1 cellular context compared by ENCODE assay signal in the genomic region with DNA sequence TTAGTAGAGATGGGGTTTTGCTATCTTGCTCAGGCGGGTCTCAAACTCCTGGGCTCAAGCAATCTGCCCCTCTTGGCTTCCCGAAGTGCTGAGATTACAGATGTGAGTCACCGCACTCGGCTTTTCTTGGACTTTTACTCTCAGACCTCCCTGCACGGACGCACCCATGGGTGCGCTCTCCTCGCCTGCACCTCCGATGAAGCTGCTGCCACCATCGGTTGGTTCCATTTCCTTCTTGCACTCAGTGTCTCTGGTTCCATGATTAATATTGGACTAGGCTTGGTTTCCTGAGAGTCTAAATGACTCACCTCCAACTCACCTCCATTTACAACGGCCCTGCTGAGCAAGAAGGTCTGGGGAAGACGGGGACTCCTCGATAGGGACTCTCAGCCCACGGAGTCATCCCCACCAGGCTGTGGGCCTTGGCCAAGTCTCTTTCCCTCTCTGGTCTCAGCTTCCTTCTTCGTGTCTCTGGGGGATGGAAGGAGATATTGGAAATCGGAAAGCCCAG.
A peak's percentile ranks its signal among the peaks of the same experiment; 100 is the strongest.
TF ChIP-seq lines count a peak whose summit lies in the region.

No MANE protein-coding gene starts in this region.

TF ChIP-seq in GM12878, 131 proteins besides CTCF, POLR2A, EP300 and RAD21 (continues in another document):
- TF ChIP-seq BACH1 (IDR thresholded peaks at IDR 0.05; ENCODE audit: borderline replicate concordance) (0 out of 2 replicates have a peak, but pooled peaks have one; percentile 37), MEF2A (IDR thresholded peaks at IDR 0.05; ENCODE audit: insufficient read depth, low read depth, low read length) (peak; percentile 47; the same call in 1 of the 2 replicates), PAX5 (IDR thresholded peaks at IDR 0.05; ENCODE audit: borderline replicate concordance, low read depth, low read length) (peak; percentile 29; the same call in 1 of the 2 replicates), RFX5 (IDR thresholded peaks at IDR 0.05; ENCODE audit: low read depth, low read length) (no peak), RELA (IDR thresholded peaks at IDR 0.05; ENCODE audit: borderline replicate concordance, partially characterized antibody) (no peak), CBX3 (IDR thresholded peaks at IDR 0.05; ENCODE audit: borderline replicate concordance, low read depth) (no peak), SRF (IDR thresholded peaks at IDR 0.05; ENCODE audit: low read depth in 2 of 2, low read length in 2 of 2) (peak in 1 of 2 experiments; percentile 53; a peak in 1 of 4 replicates), ZNF207 (IDR thresholded peaks at IDR 0.05; ENCODE audit: borderline replicate concordance) (no peak), TAF1 (IDR thresholded peaks at IDR 0.05; ENCODE audit: borderline replicate concordance, low read depth, low read length) (no peak), ETV6 (conservative IDR thresholded peaks at IDR 0.05 in 1 of 2, IDR thresholded peaks at IDR 0.05 in 1 of 2; ENCODE audit: borderline replicate concordance in 1 of 2, low read depth in 1 of 2) (peak in 1 of 2 experiments; percentile 64; a peak in 1 of 4 replicates), STAT1 (conservative IDR thresholded peaks at IDR 0.05) (no peak), ASH2L (IDR thresholded peaks at IDR 0.05; ENCODE audit: borderline replicate concordance, low read depth) (no peak), EGR1 (IDR thresholded peaks at IDR 0.05; ENCODE audit: borderline replicate concordance in 1 of 2, low read depth in 2 of 2, low read length in 2 of 2) (peak in 1 of 2 experiments; percentile 16; a peak in 1 of 3 replicates), IKZF1 (conservative IDR thresholded peaks at IDR 0.05) (peak; percentile 60), JUNB (IDR thresholded peaks at IDR 0.05) (peak; percentile 92), SMARCA5 (IDR thresholded peaks at IDR 0.05) (peak; percentile 59; the same call in 1 of the 2 replicates), CBFB (IDR thresholded peaks at IDR 0.05; ENCODE audit: low read depth) (no peak), EED (IDR thresholded peaks at IDR 0.05; ENCODE audit: low read depth) (peak; percentile 97), CEBPB (IDR thresholded peaks at IDR 0.05; ENCODE audit: borderline replicate concordance in 1 of 2, low read depth in 2 of 2, low read length in 2 of 2) (no peak), PAX8 (IDR thresholded peaks at IDR 0.05) (no peak), EZH2 (IDR thresholded peaks at IDR 0.05; ENCODE audit: borderline replicate concordance, control insufficient read depth, low read depth, low read length) (no peak), BCL3 (IDR thresholded peaks at IDR 0.05; ENCODE audit: borderline replicate concordance, insufficient read depth, low read depth, low read length, poor library complexity, severe bottlenecking) (peak; percentile 75), RUNX3 (IDR thresholded peaks at IDR 0.05; ENCODE audit: low read length) (no peak), PBX3 (IDR thresholded peaks at IDR 0.05; ENCODE audit: insufficient replicate concordance, low read depth, low read length) (no peak), CUX1 (IDR thresholded peaks at IDR 0.05; ENCODE audit: insufficient replicate concordance, low read depth, low read length) (no peak), TCF3 (IDR thresholded peaks at IDR 0.05; ENCODE audit: borderline replicate concordance, insufficient read depth, low read depth, low read length) (0 out of 2 replicates have a peak, but pooled peaks have one; percentile 42), IKZF2 (IDR thresholded peaks at IDR 0.05) (peak; percentile 71 to 77), MYC (IDR thresholded peaks at IDR 0.05; ENCODE audit: insufficient read depth, insufficient read length, insufficient replicate concordance, low read length, severe bottlenecking) (no peak), CREM (IDR thresholded peaks at IDR 0.05; ENCODE audit: low read depth) (peak; percentile 41; the same call in 1 of the 2 replicates), NFIC (IDR thresholded peaks at IDR 0.05; ENCODE audit: low read depth, low read length) (no peak), TBL1XR1 (IDR thresholded peaks at IDR 0.05; ENCODE audit: low read depth, low read length) (peak; percentile 44; the same call in 1 of the 2 replicates), FOXM1 (IDR thresholded peaks at IDR 0.05; ENCODE audit: low read depth, low read length) (no peak), SIN3A (IDR thresholded peaks at IDR 0.05; ENCODE audit: low read depth, low read length) (no peak), IRF4 (IDR thresholded peaks at IDR 0.05; ENCODE audit: low read depth, low read length) (peak; percentile 74; the same call in 1 of the 2 replicates), WRNIP1 (IDR thresholded peaks at IDR 0.05; ENCODE audit: borderline replicate concordance, low read depth, low read length) (no peak), BMI1 (IDR thresholded peaks at IDR 0.05; ENCODE audit: borderline replicate concordance) (no peak), ZBED1 (IDR thresholded peaks at IDR 0.05; ENCODE audit: borderline replicate concordance) (peak; percentile 49; the same call in 1 of the 2 replicates), CEBPZ (IDR thresholded peaks at IDR 0.05; ENCODE audit: low read depth, low read length) (no peak)
- TF ChIP-seq, protein P1, sequence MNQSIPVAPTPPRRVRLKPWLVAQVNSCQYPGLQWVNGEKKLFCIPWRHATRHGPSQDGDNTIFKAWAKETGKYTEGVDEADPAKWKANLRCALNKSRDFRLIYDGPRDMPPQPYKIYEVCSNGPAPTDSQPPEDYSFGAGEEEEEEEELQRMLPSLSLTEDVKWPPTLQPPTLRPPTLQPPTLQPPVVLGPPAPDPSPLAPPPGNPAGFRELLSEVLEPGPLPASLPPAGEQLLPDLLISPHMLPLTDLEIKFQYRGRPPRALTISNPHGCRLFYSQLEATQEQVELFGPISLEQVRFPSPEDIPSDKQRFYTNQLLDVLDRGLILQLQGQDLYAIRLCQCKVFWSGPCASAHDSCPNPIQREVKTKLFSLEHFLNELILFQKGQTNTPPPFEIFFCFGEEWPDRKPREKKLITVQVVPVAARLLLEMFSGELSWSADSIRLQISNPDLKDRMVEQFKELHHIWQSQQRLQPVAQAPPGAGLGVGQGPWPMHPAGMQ (IDR thresholded peaks at IDR 0.05; ENCODE audit: borderline replicate concordance) = no peak
- TF ChIP-seq, protein P2, sequence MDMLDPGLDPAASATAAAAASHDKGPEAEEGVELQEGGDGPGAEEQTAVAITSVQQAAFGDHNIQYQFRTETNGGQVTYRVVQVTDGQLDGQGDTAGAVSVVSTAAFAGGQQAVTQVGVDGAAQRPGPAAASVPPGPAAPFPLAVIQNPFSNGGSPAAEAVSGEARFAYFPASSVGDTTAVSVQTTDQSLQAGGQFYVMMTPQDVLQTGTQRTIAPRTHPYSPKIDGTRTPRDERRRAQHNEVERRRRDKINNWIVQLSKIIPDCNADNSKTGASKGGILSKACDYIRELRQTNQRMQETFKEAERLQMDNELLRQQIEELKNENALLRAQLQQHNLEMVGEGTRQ (IDR thresholded peaks at IDR 0.05; ENCODE audit: borderline replicate concordance, low read depth, low read length) = no peak
- TF ChIP-seq, protein P3, sequence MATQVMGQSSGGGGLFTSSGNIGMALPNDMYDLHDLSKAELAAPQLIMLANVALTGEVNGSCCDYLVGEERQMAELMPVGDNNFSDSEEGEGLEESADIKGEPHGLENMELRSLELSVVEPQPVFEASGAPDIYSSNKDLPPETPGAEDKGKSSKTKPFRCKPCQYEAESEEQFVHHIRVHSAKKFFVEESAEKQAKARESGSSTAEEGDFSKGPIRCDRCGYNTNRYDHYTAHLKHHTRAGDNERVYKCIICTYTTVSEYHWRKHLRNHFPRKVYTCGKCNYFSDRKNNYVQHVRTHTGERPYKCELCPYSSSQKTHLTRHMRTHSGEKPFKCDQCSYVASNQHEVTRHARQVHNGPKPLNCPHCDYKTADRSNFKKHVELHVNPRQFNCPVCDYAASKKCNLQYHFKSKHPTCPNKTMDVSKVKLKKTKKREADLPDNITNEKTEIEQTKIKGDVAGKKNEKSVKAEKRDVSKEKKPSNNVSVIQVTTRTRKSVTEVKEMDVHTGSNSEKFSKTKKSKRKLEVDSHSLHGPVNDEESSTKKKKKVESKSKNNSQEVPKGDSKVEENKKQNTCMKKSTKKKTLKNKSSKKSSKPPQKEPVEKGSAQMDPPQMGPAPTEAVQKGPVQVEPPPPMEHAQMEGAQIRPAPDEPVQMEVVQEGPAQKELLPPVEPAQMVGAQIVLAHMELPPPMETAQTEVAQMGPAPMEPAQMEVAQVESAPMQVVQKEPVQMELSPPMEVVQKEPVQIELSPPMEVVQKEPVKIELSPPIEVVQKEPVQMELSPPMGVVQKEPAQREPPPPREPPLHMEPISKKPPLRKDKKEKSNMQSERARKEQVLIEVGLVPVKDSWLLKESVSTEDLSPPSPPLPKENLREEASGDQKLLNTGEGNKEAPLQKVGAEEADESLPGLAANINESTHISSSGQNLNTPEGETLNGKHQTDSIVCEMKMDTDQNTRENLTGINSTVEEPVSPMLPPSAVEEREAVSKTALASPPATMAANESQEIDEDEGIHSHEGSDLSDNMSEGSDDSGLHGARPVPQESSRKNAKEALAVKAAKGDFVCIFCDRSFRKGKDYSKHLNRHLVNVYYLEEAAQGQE (IDR thresholded peaks at IDR 0.05; ENCODE audit: low read depth, low read length) = no peak
